19 cellular contexts compared by ENCODE assay signal in genomic region chr6:93684339-93684738, GRCh38.
"Had no signal": no experiment of that assay in that cellular context is flagged by ENCODE, and none has a peak within 500 bp of the region (broad histone marks: within the 10 kb centered on the region; RNA-seq: fewer than 3 reads in every experiment).

No MANE protein-coding gene starts in this region.

- H3K4me3 ChIP-seq: left lung, skin epidermis had no signal

- H3K27ac ChIP-seq: left lung, skin epidermis, VCaP had no signal

- H3K27ac Mint-ChIP-seq: activated naive CD4-positive, alpha-beta T cell treated with anti-CD3 and anti-CD28 coated beads for 36 hours; activated naive CD8-positive, alpha-beta T cell treated with anti-CD3 and anti-CD28 coated beads, Interleukin-2, amount 50 U/mL, for 24 hours; activated T-helper 2 cell treated with anti-CD3 and anti-CD28 coated beads, Interferon-gamma antibody, Interleukin-2, Interleukin-4, amounts not matched to agents 10 μg/mL and 5 μg/mL and 100 μg/mL, durations not matched to agents 14 hours and 24 hours and 36 hours; endodermal cell; natural killer cell treated with Interleukin-12 subunit alpha and Interleukin-12 subunit beta and Interleukin-15 and Interleukin-18, amount 100 ng/mL, for 72 hours had no signal

- H3K36me3 ChIP-seq: left lung had no signal

- H3K4me3 Mint-ChIP-seq: activated naive CD4-positive, alpha-beta T cell treated with anti-CD3 and anti-CD28 coated beads for 36 hours; activated naive CD8-positive, alpha-beta T cell treated with anti-CD3 and anti-CD28 coated beads, Interleukin-2, amount 50 U/mL, for 24 hours; endodermal cell; natural killer cell treated with Interleukin-12 subunit alpha and Interleukin-12 subunit beta and Interleukin-15 and Interleukin-18, amount 100 ng/mL, for 72 hours had no signal

- ATAC-seq: activated naive CD8-positive, alpha-beta T cell treated with anti-CD3 and anti-CD28 coated beads, Interleukin-2, amount 50 U/mL, for 24 hours; left lung; natural killer cell treated with Interleukin-12 subunit alpha and Interleukin-12 subunit beta and Interleukin-15 and Interleukin-18, amount 100 ng/mL, for 72 hours had no signal

- DNase-seq: activated CD4-positive, alpha-beta T cell treated with anti-CD3 and anti-CD28 coated beads, Interleukin-2, amount 50 U/mL, for 48 hours; activated naive CD4-positive, alpha-beta T cell treated with anti-CD3 and anti-CD28 coated beads for 36 hours; activated naive CD8-positive, alpha-beta T cell treated with anti-CD3 and anti-CD28 coated beads, Interleukin-2, amount 50 U/mL, for 24 hours; aorta; cerebellar nuclear complex; endodermal cell; erythroblast; islet precursor cell; left lung; nucleus accumbens; posterior cingulate gyrus; stimulated activated CD4-positive, alpha-beta T cell treated with anti-CD3 and anti-CD28 coated beads, Interleukin-4, amount 100 ng/mL, for 24 hours; stimulated activated naive CD4-positive, alpha-beta T cell treated with Interleukin-2 at 50 U/mL for 16 hours; T-helper 1 cell; trophoblast cell had no signal

- H3K27me3 Mint-ChIP-seq: activated naive CD8-positive, alpha-beta T cell treated with anti-CD3 and anti-CD28 coated beads, Interleukin-2, amount 50 U/mL, for 24 hours; natural killer cell treated with Interleukin-12 subunit alpha and Interleukin-12 subunit beta and Interleukin-15 and Interleukin-18, amount 100 ng/mL, for 72 hours had no signal

- H3K27me3 ChIP-seq: left lung had no signal

- H3K4me1 ChIP-seq: left lung had no signal

- H3K9me3 Mint-ChIP-seq: endodermal cell had no signal

- H3K4me1 Mint-ChIP-seq: activated naive CD8-positive, alpha-beta T cell treated with anti-CD3 and anti-CD28 coated beads, Interleukin-2, amount 50 U/mL, for 24 hours; endodermal cell had no signal
